In genomic region chr13:27599845-27600553, GRCh38 we compare ENCODE assay signal across 1 cellular context.
TF ChIP-seq lines count a peak whose summit lies in the region.

No MANE protein-coding gene starts in this region.

TF ChIP-seq in SK-N-SH treated with all-trans-retinoic acid at 6 μM for 48 hours, 23 proteins besides CTCF, POLR2A, EP300 and RAD21 (continued from another document):
- TF ChIP-seq CSRNP3 (CRISPR knock-in tag; IDR thresholded peaks at IDR 0.05): no peak
- TF ChIP-seq SNAI2 (CRISPR knock-in tag; IDR thresholded peaks at IDR 0.05): no peak
- TF ChIP-seq ESRRG (CRISPR knock-in tag; IDR thresholded peaks at IDR 0.05): no peak
- TF ChIP-seq ISL1 (CRISPR knock-in tag; IDR thresholded peaks at IDR 0.05): peak; percentile 63
- TF ChIP-seq OSR1 (CRISPR knock-in tag; IDR thresholded peaks at IDR 0.05): no peak
- no peak for TF ChIP-seq TSHZ2 (CRISPR knock-in tag; IDR thresholded peaks at IDR 0.05)
